Comparison of ENCODE assay signal across 1 cellular context in genomic region chr11:72814139-72814830, GRCh38.
TF ChIP-seq lines count a peak whose summit lies in the region.

TSS of gene ATG16L2 (plus strand) at chr11:72814411. CDS start at chr11:72814446, 35 bp downstream.

TF ChIP-seq in GM12878, 131 proteins besides CTCF, POLR2A, EP300 and RAD21 (continued from another document and continues in another):
- TF ChIP-seq, protein P1, sequence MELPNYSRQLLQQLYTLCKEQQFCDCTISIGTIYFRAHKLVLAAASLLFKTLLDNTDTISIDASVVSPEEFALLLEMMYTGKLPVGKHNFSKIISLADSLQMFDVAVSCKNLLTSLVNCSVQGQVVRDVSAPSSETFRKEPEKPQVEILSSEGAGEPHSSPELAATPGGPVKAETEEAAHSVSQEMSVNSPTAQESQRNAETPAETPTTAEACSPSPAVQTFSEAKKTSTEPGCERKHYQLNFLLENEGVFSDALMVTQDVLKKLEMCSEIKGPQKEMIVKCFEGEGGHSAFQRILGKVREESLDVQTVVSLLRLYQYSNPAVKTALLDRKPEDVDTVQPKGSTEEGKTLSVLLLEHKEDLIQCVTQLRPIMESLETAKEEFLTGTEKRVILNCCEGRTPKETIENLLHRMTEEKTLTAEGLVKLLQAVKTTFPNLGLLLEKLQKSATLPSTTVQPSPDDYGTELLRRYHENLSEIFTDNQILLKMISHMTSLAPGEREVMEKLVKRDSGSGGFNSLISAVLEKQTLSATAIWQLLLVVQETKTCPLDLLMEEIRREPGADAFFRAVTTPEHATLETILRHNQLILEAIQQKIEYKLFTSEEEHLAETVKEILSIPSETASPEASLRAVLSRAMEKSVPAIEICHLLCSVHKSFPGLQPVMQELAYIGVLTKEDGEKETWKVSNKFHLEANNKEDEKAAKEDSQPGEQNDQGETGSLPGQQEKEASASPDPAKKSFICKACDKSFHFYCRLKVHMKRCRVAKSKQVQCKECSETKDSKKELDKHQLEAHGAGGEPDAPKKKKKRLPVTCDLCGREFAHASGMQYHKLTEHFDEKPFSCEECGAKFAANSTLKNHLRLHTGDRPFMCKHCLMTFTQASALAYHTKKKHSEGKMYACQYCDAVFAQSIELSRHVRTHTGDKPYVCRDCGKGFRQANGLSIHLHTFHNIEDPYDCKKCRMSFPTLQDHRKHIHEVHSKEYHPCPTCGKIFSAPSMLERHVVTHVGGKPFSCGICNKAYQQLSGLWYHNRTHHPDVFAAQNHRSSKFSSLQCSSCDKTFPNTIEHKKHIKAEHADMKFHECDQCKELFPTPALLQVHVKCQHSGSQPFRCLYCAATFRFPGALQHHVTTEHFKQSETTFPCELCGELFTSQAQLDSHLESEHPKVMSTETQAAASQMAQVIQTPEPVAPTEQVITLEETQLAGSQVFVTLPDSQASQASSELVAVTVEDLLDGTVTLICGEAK (IDR thresholded peaks at IDR 0.05; ENCODE audit: borderline replicate concordance): no peak
- TF ChIP-seq PAX8 (IDR thresholded peaks at IDR 0.05): no peak
- TF ChIP-seq SUPT20H (IDR thresholded peaks at IDR 0.05; ENCODE audit: borderline replicate concordance, control insufficient read depth, low read depth, low read length): no peak
- TF ChIP-seq NFYA (IDR thresholded peaks at IDR 0.05; ENCODE audit: borderline replicate concordance, low read depth, low read length): no peak
- no peak for TF ChIP-seq JUNB (IDR thresholded peaks at IDR 0.05)
- peak; percentile 99 for TF ChIP-seq JUND (IDR thresholded peaks at IDR 0.05; ENCODE audit: low read depth, low read length)
- TF ChIP-seq, protein P2, sequence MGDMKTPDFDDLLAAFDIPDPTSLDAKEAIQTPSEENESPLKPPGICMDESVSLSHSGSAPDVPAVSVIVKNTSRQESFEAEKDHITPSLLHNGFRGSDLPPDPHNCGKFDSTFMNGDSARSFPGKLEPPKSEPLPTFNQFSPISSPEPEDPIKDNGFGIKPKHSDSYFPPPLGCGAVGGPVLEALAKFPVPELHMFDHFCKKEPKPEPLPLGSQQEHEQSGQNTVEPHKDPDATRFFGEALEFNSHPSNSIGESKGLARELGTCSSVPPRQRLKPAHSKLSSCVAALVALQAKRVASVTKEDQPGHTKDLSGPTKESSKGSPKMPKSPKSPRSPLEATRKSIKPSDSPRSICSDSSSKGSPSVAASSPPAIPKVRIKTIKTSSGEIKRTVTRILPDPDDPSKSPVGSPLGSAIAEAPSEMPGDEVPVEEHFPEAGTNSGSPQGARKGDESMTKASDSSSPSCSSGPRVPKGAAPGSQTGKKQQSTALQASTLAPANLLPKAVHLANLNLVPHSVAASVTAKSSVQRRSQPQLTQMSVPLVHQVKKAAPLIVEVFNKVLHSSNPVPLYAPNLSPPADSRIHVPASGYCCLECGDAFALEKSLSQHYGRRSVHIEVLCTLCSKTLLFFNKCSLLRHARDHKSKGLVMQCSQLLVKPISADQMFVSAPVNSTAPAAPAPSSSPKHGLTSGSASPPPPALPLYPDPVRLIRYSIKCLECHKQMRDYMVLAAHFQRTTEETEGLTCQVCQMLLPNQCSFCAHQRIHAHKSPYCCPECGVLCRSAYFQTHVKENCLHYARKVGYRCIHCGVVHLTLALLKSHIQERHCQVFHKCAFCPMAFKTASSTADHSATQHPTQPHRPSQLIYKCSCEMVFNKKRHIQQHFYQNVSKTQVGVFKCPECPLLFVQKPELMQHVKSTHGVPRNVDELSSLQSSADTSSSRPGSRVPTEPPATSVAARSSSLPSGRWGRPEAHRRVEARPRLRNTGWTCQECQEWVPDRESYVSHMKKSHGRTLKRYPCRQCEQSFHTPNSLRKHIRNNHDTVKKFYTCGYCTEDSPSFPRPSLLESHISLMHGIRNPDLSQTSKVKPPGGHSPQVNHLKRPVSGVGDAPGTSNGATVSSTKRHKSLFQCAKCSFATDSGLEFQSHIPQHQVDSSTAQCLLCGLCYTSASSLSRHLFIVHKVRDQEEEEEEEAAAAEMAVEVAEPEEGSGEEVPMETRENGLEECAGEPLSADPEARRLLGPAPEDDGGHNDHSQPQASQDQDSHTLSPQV (IDR thresholded peaks at IDR 0.05): no peak
- TF ChIP-seq CREB1 (IDR thresholded peaks at IDR 0.05; ENCODE audit: low read depth): no peak
- no peak for TF ChIP-seq NR2C2 (IDR thresholded peaks at IDR 0.05; ENCODE audit: borderline replicate concordance, control insufficient read depth, insufficient read length, low read depth)
- TF ChIP-seq, protein P3, sequence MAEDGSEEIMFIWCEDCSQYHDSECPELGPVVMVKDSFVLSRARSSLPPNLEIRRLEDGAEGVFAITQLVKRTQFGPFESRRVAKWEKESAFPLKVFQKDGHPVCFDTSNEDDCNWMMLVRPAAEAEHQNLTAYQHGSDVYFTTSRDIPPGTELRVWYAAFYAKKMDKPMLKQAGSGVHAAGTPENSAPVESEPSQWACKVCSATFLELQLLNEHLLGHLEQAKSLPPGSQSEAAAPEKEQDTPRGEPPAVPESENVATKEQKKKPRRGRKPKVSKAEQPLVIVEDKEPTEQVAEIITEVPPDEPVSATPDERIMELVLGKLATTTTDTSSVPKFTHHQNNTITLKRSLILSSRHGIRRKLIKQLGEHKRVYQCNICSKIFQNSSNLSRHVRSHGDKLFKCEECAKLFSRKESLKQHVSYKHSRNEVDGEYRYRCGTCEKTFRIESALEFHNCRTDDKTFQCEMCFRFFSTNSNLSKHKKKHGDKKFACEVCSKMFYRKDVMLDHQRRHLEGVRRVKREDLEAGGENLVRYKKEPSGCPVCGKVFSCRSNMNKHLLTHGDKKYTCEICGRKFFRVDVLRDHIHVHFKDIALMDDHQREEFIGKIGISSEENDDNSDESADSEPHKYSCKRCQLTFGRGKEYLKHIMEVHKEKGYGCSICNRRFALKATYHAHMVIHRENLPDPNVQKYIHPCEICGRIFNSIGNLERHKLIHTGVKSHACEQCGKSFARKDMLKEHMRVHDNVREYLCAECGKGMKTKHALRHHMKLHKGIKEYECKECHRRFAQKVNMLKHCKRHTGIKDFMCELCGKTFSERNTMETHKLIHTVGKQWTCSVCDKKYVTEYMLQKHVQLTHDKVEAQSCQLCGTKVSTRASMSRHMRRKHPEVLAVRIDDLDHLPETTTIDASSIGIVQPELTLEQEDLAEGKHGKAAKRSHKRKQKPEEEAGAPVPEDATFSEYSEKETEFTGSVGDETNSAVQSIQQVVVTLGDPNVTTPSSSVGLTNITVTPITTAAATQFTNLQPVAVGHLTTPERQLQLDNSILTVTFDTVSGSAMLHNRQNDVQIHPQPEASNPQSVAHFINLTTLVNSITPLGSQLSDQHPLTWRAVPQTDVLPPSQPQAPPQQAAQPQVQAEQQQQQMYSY (CRISPR knock-in tag; IDR thresholded peaks at IDR 0.05): no peak
- no peak for TF ChIP-seq ZNF384 (IDR thresholded peaks at IDR 0.05; ENCODE audit: borderline replicate concordance, low read depth, low read length)
- peak; percentile 69; the same call in 1 of the 2 replicates for TF ChIP-seq LARP7 (IDR thresholded peaks at IDR 0.05)
- TF ChIP-seq, protein P4, sequence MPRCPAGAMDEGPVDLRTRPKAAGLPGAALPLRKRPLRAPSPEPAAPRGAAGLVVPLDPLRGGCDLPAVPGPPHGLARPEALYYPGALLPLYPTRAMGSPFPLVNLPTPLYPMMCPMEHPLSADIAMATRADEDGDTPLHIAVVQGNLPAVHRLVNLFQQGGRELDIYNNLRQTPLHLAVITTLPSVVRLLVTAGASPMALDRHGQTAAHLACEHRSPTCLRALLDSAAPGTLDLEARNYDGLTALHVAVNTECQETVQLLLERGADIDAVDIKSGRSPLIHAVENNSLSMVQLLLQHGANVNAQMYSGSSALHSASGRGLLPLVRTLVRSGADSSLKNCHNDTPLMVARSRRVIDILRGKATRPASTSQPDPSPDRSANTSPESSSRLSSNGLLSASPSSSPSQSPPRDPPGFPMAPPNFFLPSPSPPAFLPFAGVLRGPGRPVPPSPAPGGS (IDR thresholded peaks at IDR 0.05; ENCODE audit: borderline replicate concordance, insufficient read depth, low read depth, low read length, poor library complexity, severe bottlenecking): no peak
- TF ChIP-seq ATF2 (IDR thresholded peaks at IDR 0.05; ENCODE audit: low read length): no peak
- TF ChIP-seq STAT1 (conservative IDR thresholded peaks at IDR 0.05): no peak
- TF ChIP-seq SIN3A (IDR thresholded peaks at IDR 0.05; ENCODE audit: low read depth, low read length): peak; percentile 59; the same call in 1 of the 2 replicates
- no peak for TF ChIP-seq CBX3 (IDR thresholded peaks at IDR 0.05; ENCODE audit: borderline replicate concordance, low read depth)
- TF ChIP-seq IRF4 (IDR thresholded peaks at IDR 0.05; ENCODE audit: low read depth, low read length): no peak
- no peak for TF ChIP-seq STAT3 (IDR thresholded peaks at IDR 0.05; ENCODE audit: low read depth, low read length)
- no peak for TF ChIP-seq RBBP5 (conservative IDR thresholded peaks at IDR 0.05)
- TF ChIP-seq MEF2A (IDR thresholded peaks at IDR 0.05; ENCODE audit: insufficient read depth, low read depth, low read length): no peak
- TF ChIP-seq NFIC (IDR thresholded peaks at IDR 0.05; ENCODE audit: low read depth, low read length): no peak
- TF ChIP-seq YBX1 (IDR thresholded peaks at IDR 0.05): no peak
- TF ChIP-seq, protein P5, sequence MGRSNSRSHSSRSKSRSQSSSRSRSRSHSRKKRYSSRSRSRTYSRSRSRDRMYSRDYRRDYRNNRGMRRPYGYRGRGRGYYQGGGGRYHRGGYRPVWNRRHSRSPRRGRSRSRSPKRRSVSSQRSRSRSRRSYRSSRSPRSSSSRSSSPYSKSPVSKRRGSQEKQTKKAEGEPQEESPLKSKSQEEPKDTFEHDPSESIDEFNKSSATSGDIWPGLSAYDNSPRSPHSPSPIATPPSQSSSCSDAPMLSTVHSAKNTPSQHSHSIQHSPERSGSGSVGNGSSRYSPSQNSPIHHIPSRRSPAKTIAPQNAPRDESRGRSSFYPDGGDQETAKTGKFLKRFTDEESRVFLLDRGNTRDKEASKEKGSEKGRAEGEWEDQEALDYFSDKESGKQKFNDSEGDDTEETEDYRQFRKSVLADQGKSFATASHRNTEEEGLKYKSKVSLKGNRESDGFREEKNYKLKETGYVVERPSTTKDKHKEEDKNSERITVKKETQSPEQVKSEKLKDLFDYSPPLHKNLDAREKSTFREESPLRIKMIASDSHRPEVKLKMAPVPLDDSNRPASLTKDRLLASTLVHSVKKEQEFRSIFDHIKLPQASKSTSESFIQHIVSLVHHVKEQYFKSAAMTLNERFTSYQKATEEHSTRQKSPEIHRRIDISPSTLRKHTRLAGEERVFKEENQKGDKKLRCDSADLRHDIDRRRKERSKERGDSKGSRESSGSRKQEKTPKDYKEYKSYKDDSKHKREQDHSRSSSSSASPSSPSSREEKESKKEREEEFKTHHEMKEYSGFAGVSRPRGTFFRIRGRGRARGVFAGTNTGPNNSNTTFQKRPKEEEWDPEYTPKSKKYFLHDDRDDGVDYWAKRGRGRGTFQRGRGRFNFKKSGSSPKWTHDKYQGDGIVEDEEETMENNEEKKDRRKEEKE (IDR thresholded peaks at IDR 0.05): peak; percentile 95
- TF ChIP-seq CHD1 (IDR thresholded peaks at IDR 0.05; ENCODE audit: low read depth, low read length): peak; percentile 98
- no peak for TF ChIP-seq CREM (IDR thresholded peaks at IDR 0.05; ENCODE audit: low read depth)
- TF ChIP-seq, protein P6, sequence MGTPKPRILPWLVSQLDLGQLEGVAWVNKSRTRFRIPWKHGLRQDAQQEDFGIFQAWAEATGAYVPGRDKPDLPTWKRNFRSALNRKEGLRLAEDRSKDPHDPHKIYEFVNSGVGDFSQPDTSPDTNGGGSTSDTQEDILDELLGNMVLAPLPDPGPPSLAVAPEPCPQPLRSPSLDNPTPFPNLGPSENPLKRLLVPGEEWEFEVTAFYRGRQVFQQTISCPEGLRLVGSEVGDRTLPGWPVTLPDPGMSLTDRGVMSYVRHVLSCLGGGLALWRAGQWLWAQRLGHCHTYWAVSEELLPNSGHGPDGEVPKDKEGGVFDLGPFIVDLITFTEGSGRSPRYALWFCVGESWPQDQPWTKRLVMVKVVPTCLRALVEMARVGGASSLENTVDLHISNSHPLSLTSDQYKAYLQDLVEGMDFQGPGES (IDR thresholded peaks at IDR 0.05): no peak
- no peak for TF ChIP-seq PBX3 (IDR thresholded peaks at IDR 0.05; ENCODE audit: insufficient replicate concordance, low read depth, low read length)
- TF ChIP-seq GATAD2B (conservative IDR thresholded peaks at IDR 0.05; ENCODE audit: low read depth): 0 out of 2 replicates have a peak, but pooled peaks have one; percentile 43
- TF ChIP-seq MTA2 (IDR thresholded peaks at IDR 0.05; ENCODE audit: low read depth): no peak
- TF ChIP-seq SKIL (IDR thresholded peaks at IDR 0.05; ENCODE audit: low read depth, poor library complexity, severe bottlenecking): peak; percentile 83
- TF ChIP-seq BHLHE40 (IDR thresholded peaks at IDR 0.05; ENCODE audit: borderline replicate concordance in 1 of 2, low read depth in 2 of 2, low read length in 1 of 2): peak; percentile 97 to 99
